In genomic region chr11:10396771-10397170, GRCh38 we compare ENCODE assay signal across 1 cellular context.
TF ChIP-seq lines count a peak whose summit lies in the region.

No MANE protein-coding gene starts in this region.

TF ChIP-seq in A549, 52 proteins besides CTCF, POLR2A, EP300 and RAD21 (continued from another document):
- TF ChIP-seq ZFP36 (IDR thresholded peaks at IDR 0.05; ENCODE audit: borderline replicate concordance, partially characterized antibody) (no peak), CHD4 (IDR thresholded peaks at IDR 0.05; ENCODE audit: borderline replicate concordance) (no peak), TFCP2L1 (CRISPR knock-in tag; IDR thresholded peaks at IDR 0.05) (no peak), ZSCAN20 (CRISPR knock-in tag; IDR thresholded peaks at IDR 0.05) (no peak), HES2 (IDR thresholded peaks at IDR 0.05) (no peak), BHLHE40 (IDR thresholded peaks at IDR 0.05; ENCODE audit: low read depth, low read length) (no peak), EHF (CRISPR knock-in tag; IDR thresholded peaks at IDR 0.05) (no peak), CHD2 (IDR thresholded peaks at IDR 0.05; ENCODE audit: low read length, partially characterized antibody) (no peak), RNF2 (IDR thresholded peaks at IDR 0.05; ENCODE audit: borderline replicate concordance, low read depth) (no peak)
